2 cellular contexts compared by ENCODE assay signal in the genomic region with DNA sequence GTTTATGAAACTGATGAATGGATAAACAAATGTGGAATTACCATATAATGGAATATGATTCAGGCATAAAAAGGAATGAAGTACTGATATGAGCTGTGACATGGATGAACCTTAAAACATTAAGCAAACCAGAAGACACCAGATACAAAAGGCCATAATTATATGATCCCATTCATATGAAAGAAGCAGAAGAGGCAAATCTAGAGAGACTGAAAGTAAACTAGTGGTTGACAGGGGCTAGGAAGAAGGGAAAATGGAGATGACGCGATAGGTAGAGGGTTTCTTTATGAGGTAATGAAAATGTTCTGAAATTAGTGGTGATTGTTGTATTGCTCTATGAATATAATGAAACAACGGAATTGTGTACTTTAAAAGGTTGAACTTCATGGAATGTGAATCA.
TF ChIP-seq lines count a peak whose summit lies in the region.

No MANE protein-coding gene starts in this region.

TF ChIP-seq in IMR-90, 13 proteins besides CTCF, POLR2A, EP300 and RAD21:
- no peak for TF ChIP-seq CEBPB (IDR thresholded peaks at IDR 0.05; ENCODE audit: low read depth, low read length)
- no peak for TF ChIP-seq CHD1 (IDR thresholded peaks at IDR 0.05; ENCODE audit: low read depth, low read length)

TF ChIP-seq in GM12878, 131 proteins besides CTCF, POLR2A, EP300 and RAD21:
- TF ChIP-seq, protein P1, sequence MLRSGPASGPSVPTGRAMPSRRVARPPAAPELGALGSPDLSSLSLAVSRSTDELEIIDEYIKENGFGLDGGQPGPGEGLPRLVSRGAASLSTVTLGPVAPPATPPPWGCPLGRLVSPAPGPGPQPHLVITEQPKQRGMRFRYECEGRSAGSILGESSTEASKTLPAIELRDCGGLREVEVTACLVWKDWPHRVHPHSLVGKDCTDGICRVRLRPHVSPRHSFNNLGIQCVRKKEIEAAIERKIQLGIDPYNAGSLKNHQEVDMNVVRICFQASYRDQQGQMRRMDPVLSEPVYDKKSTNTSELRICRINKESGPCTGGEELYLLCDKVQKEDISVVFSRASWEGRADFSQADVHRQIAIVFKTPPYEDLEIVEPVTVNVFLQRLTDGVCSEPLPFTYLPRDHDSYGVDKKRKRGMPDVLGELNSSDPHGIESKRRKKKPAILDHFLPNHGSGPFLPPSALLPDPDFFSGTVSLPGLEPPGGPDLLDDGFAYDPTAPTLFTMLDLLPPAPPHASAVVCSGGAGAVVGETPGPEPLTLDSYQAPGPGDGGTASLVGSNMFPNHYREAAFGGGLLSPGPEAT (IDR thresholded peaks at IDR 0.05; ENCODE audit: low read depth): no peak
- TF ChIP-seq LARP7 (IDR thresholded peaks at IDR 0.05) (no peak), MYB (IDR thresholded peaks at IDR 0.05; ENCODE audit: borderline replicate concordance, low read depth, low read length) (no peak), CHD1 (IDR thresholded peaks at IDR 0.05; ENCODE audit: low read depth, low read length) (no peak), MTA3 (IDR thresholded peaks at IDR 0.05; ENCODE audit: borderline replicate concordance, low read length) (no peak), SMAD1 (IDR thresholded peaks at IDR 0.05; ENCODE audit: low read depth, partially characterized antibody) (no peak), CREM (IDR thresholded peaks at IDR 0.05; ENCODE audit: low read depth) (peak; percentile 43; the same call in 1 of the 2 replicates), PAX5 (IDR thresholded peaks at IDR 0.05; ENCODE audit: borderline replicate concordance, low read depth, low read length) (no peak), RUNX3 (IDR thresholded peaks at IDR 0.05; ENCODE audit: low read length) (peak; percentile 41; the same call in 1 of the 2 replicates), ZNF622 (IDR thresholded peaks at IDR 0.05) (no peak), JUNB (IDR thresholded peaks at IDR 0.05) (peak; percentile 30; the same call in 1 of the 2 replicates), SREBF2 (IDR thresholded peaks at IDR 0.05; ENCODE audit: low read length) (no peak), SRF (IDR thresholded peaks at IDR 0.05; ENCODE audit: low read depth in 2 of 2, low read length in 2 of 2) (no peak), YBX1 (IDR thresholded peaks at IDR 0.05) (no peak), POU2F2 (IDR thresholded peaks at IDR 0.05; ENCODE audit: borderline replicate concordance, low read depth, low read length) (no peak), NBN (IDR thresholded peaks at IDR 0.05) (no peak), CREB1 (IDR thresholded peaks at IDR 0.05; ENCODE audit: low read depth) (peak; percentile 41; the same call in 1 of the 2 replicates), CBX3 (IDR thresholded peaks at IDR 0.05; ENCODE audit: borderline replicate concordance, low read depth) (no peak), NFXL1 (IDR thresholded peaks at IDR 0.05; ENCODE audit: borderline replicate concordance) (no peak)
- TF ChIP-seq, protein P2, sequence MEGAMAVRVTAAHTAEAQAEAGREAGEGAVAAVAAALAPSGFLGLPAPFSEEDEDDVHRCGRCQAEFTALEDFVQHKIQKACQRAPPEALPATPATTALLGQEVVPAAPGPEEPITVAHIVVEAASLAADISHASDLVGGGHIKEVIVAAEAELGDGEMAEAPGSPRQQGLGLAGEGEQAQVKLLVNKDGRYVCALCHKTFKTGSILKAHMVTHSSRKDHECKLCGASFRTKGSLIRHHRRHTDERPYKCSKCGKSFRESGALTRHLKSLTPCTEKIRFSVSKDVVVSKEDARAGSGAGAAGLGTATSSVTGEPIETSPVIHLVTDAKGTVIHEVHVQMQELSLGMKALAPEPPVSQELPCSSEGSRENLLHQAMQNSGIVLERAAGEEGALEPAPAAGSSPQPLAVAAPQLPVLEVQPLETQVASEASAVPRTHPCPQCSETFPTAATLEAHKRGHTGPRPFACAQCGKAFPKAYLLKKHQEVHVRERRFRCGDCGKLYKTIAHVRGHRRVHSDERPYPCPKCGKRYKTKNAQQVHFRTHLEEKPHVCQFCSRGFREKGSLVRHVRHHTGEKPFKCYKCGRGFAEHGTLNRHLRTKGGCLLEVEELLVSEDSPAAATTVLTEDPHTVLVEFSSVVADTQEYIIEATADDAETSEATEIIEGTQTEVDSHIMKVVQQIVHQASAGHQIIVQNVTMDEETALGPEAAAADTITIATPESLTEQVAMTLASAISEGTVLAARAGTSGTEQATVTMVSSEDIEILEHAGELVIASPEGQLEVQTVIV (IDR thresholded peaks at IDR 0.05; ENCODE audit: borderline replicate concordance, partially characterized antibody): no peak
- TF ChIP-seq, protein P3, sequence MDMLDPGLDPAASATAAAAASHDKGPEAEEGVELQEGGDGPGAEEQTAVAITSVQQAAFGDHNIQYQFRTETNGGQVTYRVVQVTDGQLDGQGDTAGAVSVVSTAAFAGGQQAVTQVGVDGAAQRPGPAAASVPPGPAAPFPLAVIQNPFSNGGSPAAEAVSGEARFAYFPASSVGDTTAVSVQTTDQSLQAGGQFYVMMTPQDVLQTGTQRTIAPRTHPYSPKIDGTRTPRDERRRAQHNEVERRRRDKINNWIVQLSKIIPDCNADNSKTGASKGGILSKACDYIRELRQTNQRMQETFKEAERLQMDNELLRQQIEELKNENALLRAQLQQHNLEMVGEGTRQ (IDR thresholded peaks at IDR 0.05; ENCODE audit: borderline replicate concordance, low read depth, low read length): no peak
- TF ChIP-seq, protein P4, sequence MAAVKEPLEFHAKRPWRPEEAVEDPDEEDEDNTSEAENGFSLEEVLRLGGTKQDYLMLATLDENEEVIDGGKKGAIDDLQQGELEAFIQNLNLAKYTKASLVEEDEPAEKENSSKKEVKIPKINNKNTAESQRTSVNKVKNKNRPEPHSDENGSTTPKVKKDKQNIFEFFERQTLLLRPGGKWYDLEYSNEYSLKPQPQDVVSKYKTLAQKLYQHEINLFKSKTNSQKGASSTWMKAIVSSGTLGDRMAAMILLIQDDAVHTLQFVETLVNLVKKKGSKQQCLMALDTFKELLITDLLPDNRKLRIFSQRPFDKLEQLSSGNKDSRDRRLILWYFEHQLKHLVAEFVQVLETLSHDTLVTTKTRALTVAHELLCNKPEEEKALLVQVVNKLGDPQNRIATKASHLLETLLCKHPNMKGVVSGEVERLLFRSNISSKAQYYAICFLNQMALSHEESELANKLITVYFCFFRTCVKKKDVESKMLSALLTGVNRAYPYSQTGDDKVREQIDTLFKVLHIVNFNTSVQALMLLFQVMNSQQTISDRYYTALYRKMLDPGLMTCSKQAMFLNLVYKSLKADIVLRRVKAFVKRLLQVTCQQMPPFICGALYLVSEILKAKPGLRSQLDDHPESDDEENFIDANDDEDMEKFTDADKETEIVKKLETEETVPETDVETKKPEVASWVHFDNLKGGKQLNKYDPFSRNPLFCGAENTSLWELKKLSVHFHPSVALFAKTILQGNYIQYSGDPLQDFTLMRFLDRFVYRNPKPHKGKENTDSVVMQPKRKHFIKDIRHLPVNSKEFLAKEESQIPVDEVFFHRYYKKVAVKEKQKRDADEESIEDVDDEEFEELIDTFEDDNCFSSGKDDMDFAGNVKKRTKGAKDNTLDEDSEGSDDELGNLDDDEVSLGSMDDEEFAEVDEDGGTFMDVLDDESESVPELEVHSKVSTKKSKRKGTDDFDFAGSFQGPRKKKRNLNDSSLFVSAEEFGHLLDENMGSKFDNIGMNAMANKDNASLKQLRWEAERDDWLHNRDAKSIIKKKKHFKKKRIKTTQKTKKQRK (IDR thresholded peaks at IDR 0.05; ENCODE audit: low read depth, low read length): no peak
- TF ChIP-seq, protein P5, sequence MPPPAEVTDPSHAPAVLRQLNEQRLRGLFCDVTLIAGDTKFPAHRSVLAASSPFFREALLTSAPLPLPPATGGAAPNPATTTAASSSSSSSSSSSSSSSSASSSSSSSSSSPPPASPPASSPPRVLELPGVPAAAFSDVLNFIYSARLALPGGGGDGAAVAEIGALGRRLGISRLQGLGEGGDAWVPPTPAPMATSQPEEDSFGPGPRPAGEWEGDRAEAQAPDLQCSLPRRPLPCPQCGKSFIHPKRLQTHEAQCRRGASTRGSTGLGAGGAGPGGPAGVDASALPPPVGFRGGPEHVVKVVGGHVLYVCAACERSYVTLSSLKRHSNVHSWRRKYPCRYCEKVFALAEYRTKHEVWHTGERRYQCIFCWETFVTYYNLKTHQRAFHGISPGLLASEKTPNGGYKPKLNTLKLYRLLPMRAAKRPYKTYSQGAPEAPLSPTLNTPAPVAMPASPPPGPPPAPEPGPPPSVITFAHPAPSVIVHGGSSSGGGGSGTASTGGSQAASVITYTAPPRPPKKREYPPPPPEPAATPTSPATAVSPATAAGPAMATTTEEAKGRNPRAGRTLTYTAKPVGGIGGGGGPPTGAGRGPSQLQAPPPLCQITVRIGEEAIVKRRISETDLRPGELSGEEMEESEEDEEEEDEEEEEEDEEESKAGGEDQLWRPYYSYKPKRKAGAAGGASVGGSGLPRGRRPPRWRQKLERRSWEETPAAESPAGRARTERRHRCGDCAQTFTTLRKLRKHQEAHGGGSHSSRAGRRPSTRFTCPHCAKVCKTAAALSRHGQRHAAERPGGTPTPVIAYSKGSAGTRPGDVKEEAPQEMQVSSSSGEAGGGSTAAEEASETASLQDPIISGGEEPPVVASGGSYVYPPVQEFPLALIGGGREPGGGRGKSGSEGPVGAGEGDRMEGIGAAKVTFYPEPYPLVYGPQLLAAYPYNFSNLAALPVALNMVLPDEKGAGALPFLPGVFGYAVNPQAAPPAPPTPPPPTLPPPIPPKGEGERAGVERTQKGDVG (CRISPR knock-in tag; IDR thresholded peaks at IDR 0.05): no peak
- TF ChIP-seq, protein P6, sequence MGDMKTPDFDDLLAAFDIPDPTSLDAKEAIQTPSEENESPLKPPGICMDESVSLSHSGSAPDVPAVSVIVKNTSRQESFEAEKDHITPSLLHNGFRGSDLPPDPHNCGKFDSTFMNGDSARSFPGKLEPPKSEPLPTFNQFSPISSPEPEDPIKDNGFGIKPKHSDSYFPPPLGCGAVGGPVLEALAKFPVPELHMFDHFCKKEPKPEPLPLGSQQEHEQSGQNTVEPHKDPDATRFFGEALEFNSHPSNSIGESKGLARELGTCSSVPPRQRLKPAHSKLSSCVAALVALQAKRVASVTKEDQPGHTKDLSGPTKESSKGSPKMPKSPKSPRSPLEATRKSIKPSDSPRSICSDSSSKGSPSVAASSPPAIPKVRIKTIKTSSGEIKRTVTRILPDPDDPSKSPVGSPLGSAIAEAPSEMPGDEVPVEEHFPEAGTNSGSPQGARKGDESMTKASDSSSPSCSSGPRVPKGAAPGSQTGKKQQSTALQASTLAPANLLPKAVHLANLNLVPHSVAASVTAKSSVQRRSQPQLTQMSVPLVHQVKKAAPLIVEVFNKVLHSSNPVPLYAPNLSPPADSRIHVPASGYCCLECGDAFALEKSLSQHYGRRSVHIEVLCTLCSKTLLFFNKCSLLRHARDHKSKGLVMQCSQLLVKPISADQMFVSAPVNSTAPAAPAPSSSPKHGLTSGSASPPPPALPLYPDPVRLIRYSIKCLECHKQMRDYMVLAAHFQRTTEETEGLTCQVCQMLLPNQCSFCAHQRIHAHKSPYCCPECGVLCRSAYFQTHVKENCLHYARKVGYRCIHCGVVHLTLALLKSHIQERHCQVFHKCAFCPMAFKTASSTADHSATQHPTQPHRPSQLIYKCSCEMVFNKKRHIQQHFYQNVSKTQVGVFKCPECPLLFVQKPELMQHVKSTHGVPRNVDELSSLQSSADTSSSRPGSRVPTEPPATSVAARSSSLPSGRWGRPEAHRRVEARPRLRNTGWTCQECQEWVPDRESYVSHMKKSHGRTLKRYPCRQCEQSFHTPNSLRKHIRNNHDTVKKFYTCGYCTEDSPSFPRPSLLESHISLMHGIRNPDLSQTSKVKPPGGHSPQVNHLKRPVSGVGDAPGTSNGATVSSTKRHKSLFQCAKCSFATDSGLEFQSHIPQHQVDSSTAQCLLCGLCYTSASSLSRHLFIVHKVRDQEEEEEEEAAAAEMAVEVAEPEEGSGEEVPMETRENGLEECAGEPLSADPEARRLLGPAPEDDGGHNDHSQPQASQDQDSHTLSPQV (IDR thresholded peaks at IDR 0.05): no peak
TF ChIP-seq in GM12878: peak in this region for 4.
